1 cellular context compared by ENCODE assay signal in genomic region chr1:27234054-27234882, GRCh38.
TF ChIP-seq lines count a peak whose summit lies in the region.

WDTC1 (plus strand) TSS chr1:27234632; CDS start chr1:27261055, 26,423 bp downstream.

TF ChIP-seq in K562, 482 proteins besides CTCF, POLR2A, EP300 and RAD21 (continued from another document and continues in another):
- TF ChIP-seq ZNF79 (CRISPR knock-in tag; IDR thresholded peaks at IDR 0.05; ENCODE audit: low read depth) (no peak), MBD1 (CRISPR knock-in tag; IDR thresholded peaks at IDR 0.05) (no peak), ZNF175 (CRISPR knock-in tag; IDR thresholded peaks at IDR 0.05; ENCODE audit: low read depth) (no peak; the same call in 1 of the 2 replicates), CBFA2T2 (conservative IDR thresholded peaks at IDR 0.05) (peak; percentile 30; the same call in 1 of the 2 replicates), MXI1 (IDR thresholded peaks at IDR 0.05; ENCODE audit: low read depth, low read length) (peak; percentile 91), ZNF143 (CRISPR knock-in tag; IDR thresholded peaks at IDR 0.05) (peak; percentile 97), PHF21A (IDR thresholded peaks at IDR 0.05; ENCODE audit: borderline replicate concordance, low read depth) (no peak), BRCA1 (IDR thresholded peaks at IDR 0.05) (no peak), BRCA1 (CRISPR knock-in tag; IDR thresholded peaks at IDR 0.05) (no peak), CREM (IDR thresholded peaks at IDR 0.05; ENCODE audit: low read depth) (peak; percentile 92), CCAR2 (IDR thresholded peaks at IDR 0.05; ENCODE audit: low read depth, low read length) (no peak), FOXA1 (IDR thresholded peaks at IDR 0.05; ENCODE audit: borderline replicate concordance) (no peak), DPF2 (IDR thresholded peaks at IDR 0.05) (0 out of 2 replicates have a peak, but pooled peaks have one; percentile 10), ZNF764 (CRISPR knock-in tag; IDR thresholded peaks at IDR 0.05; ENCODE audit: low read depth) (no peak), FIP1L1 (IDR thresholded peaks at IDR 0.05; ENCODE audit: low read depth, low read length, poor library complexity, severe bottlenecking) (peak; percentile 84), SOX6 (IDR thresholded peaks at IDR 0.05) (no peak; the same call in 1 of the 2 replicates), ZNF398 (CRISPR knock-in tag; IDR thresholded peaks at IDR 0.05) (no peak), ZNF217 (CRISPR knock-in tag; IDR thresholded peaks at IDR 0.05) (no peak), BCOR (IDR thresholded peaks at IDR 0.05) (no peak), XRCC4 (IDR thresholded peaks at IDR 0.05; ENCODE audit: extremely low read depth, insufficient read depth, insufficient read length) (no peak), ZBTB40 (IDR thresholded peaks at IDR 0.05) (peak; percentile 68), ZBTB40 (CRISPR knock-in tag; IDR thresholded peaks at IDR 0.05) (no peak), MCM3 (IDR thresholded peaks at IDR 0.05) (no peak), CREB3L1 (IDR thresholded peaks at IDR 0.05; ENCODE audit: borderline replicate concordance, low read depth) (peak; percentile 92), ZNF830 (CRISPR knock-in tag; IDR thresholded peaks at IDR 0.05) (no peak), ZNF134 (CRISPR knock-in tag; conservative IDR thresholded peaks at IDR 0.05) (0 out of 2 replicates have a peak, but pooled peaks have one; percentile 20), MTA2 (IDR thresholded peaks at IDR 0.05; ENCODE audit: low read depth) (no peak; the same call in 1 of the 2 replicates), MAFG (tag; conservative IDR thresholded peaks at IDR 0.05) (no peak), SMAD1 (IDR thresholded peaks at IDR 0.05; ENCODE audit: low read depth, low read length, partially characterized antibody) (no peak), MEIS2 (IDR thresholded peaks at IDR 0.05; ENCODE audit: partially characterized antibody) (peak; percentile 87), MYBL2 (IDR thresholded peaks at IDR 0.05; ENCODE audit: low read depth) (no peak), MYBL2 (CRISPR knock-in tag; IDR thresholded peaks at IDR 0.05; ENCODE audit: borderline replicate concordance) (no peak), TRIM25 (IDR thresholded peaks at IDR 0.05; ENCODE audit: borderline replicate concordance) (no peak), ZNF133 (CRISPR knock-in tag; IDR thresholded peaks at IDR 0.05) (no peak), GTF2A2 (tag; IDR thresholded peaks at IDR 0.05) (no peak), KLF16 (IDR thresholded peaks at IDR 0.05) (peak; percentile 7; the same call in 1 of the 2 replicates), DDX20 (tag; IDR thresholded peaks at IDR 0.05; ENCODE audit: low read depth) (no peak), GTF2F1 (IDR thresholded peaks at IDR 0.05; ENCODE audit: low read depth, low read length) (no peak), PBX2 (CRISPR knock-in tag; IDR thresholded peaks at IDR 0.05; ENCODE audit: low read depth) (no peak), PBX2 (tag; conservative IDR thresholded peaks at IDR 0.05; ENCODE audit: low read depth) (no peak), ZNF311 (CRISPR knock-in tag; IDR thresholded peaks at IDR 0.05) (no peak), ZBTB1 (CRISPR knock-in tag; IDR thresholded peaks at IDR 0.05; ENCODE audit: borderline replicate concordance, low read depth) (no peak), NBN (IDR thresholded peaks at IDR 0.05; ENCODE audit: low read depth) (no peak)
